Comparison of ENCODE assay signal across 10 cellular contexts in genomic region chr17:38907930-38908675, GRCh38. TPM values are rescaled to one million over a fixed set of nuclear protein-coding genes. Genes with fewer than 3 reads are reported as not detected.
DNase-seq lines count a peak whose midpoint lies in the region; TF ChIP-seq lines count a peak whose summit lies in the region.
"Had no signal": no experiment of that assay in that cellular context is flagged by ENCODE, and none has a peak within 500 bp of the region (broad histone marks: within the 10 kb centered on the region; RNA-seq: fewer than 3 reads in every experiment).

No MANE protein-coding gene starts in this region.

- H3K9me3 ChIP-seq in BLaER1 (no peaks in the 10 kb centered on the region; the same call in 1 of the 2 replicates), Peyer's patch (no peaks in the 10 kb centered on the region), parathyroid adenoma (ENCODE audit: control insufficient read depth, low read length) (no peaks in the 10 kb centered on the region)

- 0 out of 2 replicates have a peak, but pooled peaks cover 5% of the 10 kb centered on the region for H4K20me1 ChIP-seq in BLaER1

- no peaks in the 10 kb centered on the region for H3K27me3 ChIP-seq in BLaER1
- H3K27me3 ChIP-seq in Peyer's patch = no peaks in the 10 kb centered on the region
- H3K27me3 ChIP-seq in parathyroid adenoma (ENCODE audit: control insufficient read depth, insufficient read depth, low read length) = no peaks in the 10 kb centered on the region

- H3K4me2 ChIP-seq in BLaER1 (peak overlapping the region; percentile 68), parathyroid adenoma (ENCODE audit: low read length) (no peak overlapping the region)

- H3K9ac ChIP-seq in BLaER1 (peak overlapping the region; percentile 60), parathyroid adenoma (no peak overlapping the region)

- peaks cover 18% of the 10 kb centered on the region for H3K79me2 ChIP-seq in parathyroid adenoma

- H3K27ac ChIP-seq in BLaER1 = peak overlapping the region; percentile 77
- H3K27ac ChIP-seq in Peyer's patch = peak overlapping the region in 3 of 4 donors; percentile 30 to 46 (median 42)
- peak overlapping the region; percentile 42 for H3K27ac ChIP-seq in parathyroid adenoma

- H3K4me1 ChIP-seq in BLaER1 (peaks cover 47% of the 10 kb centered on the region), Peyer's patch (peaks cover 0 to 79% (median 3%) of the 10 kb centered on the region in 4 donors), parathyroid adenoma (no peaks in the 10 kb centered on the region)

- H2AFZ ChIP-seq in parathyroid adenoma = no peak overlapping the region

- H3K36me3 ChIP-seq in BLaER1 (peaks cover 69% of the 10 kb centered on the region), Peyer's patch (peaks cover 0 to 65% (median 0%) of the 10 kb centered on the region in 3 donors), parathyroid adenoma (ENCODE audit: control insufficient read depth, insufficient read depth, low read length) (no peaks in the 10 kb centered on the region)

- DNase-seq in Peyer's patch (peak in 1 of 3 donors; percentile 44), epithelial cell of proximal tubule (ENCODE audit: low read depth) (no peak), KBM-7 (no peak), CD1c-positive myeloid dendritic cell (ENCODE audit: extremely low spot score) (no peak)
- DNase-seq in activated CD4-positive, CD25-positive, alpha-beta regulatory T cell (lab: John Stamatoyannopoulos, UW) = no peak
- no peak for DNase-seq in effector CD4-positive, alpha-beta T cell
- DNase-seq: NCI-H1417 treated with DMSO at 0.1 percent for 48 hours, OCI-M1 had no signal

- TF ChIP-seq CTCF in Peyer's patch (IDR thresholded peaks at IDR 0.05) (no peak), epithelial cell of proximal tubule (conservative IDR thresholded peaks at IDR 0.05; ENCODE audit: low read depth, low read length) (peak; percentile 22), parathyroid adenoma (IDR thresholded peaks at IDR 0.05) (no peak)

- in situ Hi-C loops in KBM-7 (cut with MboI; ENCODE audit: low pct_unique_long_range_greater_than_20kb, low sequenced_read_pairs) = no loop called here

- no peak for TF ChIP-seq POLR2A in Peyer's patch (IDR thresholded peaks at IDR 0.05)

- no peak overlapping the region for H3K4me3 ChIP-seq in BLaER1
- no peak overlapping the region for H3K4me3 ChIP-seq in Peyer's patch
- no peak overlapping the region for H3K4me3 ChIP-seq in epithelial cell of proximal tubule (ENCODE audit: low read depth, low read length)
- no peak overlapping the region for H3K4me3 ChIP-seq in parathyroid adenoma (ENCODE audit: low read depth, low read length)

RNA-seq across cellular contexts. Expression of gene LASP1, which starts 38.2 kb away (rescaled TPM):
- 100 to 1,000 TPM; 166 to 654 (median 590) TPM for total RNA-seq in Peyer's patch
- total RNA-seq in epithelial cell of proximal tubule = 261 and 308 TPM in 2 replicates

RNA-seq across cellular contexts. Expression of gene RPL23, which starts 54.6 kb away (rescaled TPM):
- 1,000 to 10,000 TPM in 1 of 4 donors, 100 to 1,000 TPM in 3; 347 to 1,233 (median 540) TPM for total RNA-seq in Peyer's patch
- total RNA-seq in epithelial cell of proximal tubule = 1,471 and 1,718 TPM in 2 replicates

RNA-seq across cellular contexts. Expression of gene FBXO47, which starts 59.1 kb away (rescaled TPM):
- total RNA-seq in Peyer's patch (not detected), epithelial cell of proximal tubule (not detected in 2 replicates)
